28 cellular contexts compared by ENCODE assay signal in the genomic region with DNA sequence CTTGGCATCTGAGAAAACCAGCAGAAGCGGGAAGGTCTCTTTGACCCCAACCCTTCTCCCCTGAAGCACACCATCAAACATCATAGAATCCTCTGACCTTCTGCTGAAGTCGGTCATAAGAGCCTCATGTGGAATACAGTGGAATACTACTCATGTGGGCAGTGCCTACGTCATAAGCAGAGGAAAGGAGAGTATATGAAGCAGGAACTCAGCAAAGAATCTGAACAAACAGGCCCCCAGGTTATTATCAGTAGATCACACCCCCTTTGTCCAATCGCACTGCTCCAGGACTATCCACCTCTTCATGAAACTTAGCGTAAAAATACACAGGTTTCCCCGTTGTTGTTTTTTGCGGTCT.
"Had no signal": no experiment of that assay in that cellular context is flagged by ENCODE, and none has a peak within 500 bp of the region (broad histone marks: within the 10 kb centered on the region; RNA-seq: fewer than 3 reads in every experiment).

No MANE protein-coding gene starts in this region.

- DNase-seq: MM.1S, MV-4-11, NCI-H1092, NCI-H1105, NCI-H1417 treated with DMSO at 0.1 percent for 48 hours, NCI-H1436 treated with DMSO at 0.1 percent for 48 hours, NCI-H187, NCI-H1930, NCI-H2029 treated with DMSO at 0.1 percent for 48 hours, NCI-H2081 treated with DMSO at 0.1 percent for 48 hours, NCI-H2107, NCI-H2171, NCI-H226, NCI-H446 treated with DMSO at 0.1 percent for 48 hours, NCI-H510A, NCI-H524, NCI-H526, NCI-H748 treated with DMSO at 0.1 percent for 48 hours, NCI-H82, PC-9, SHP77, SIG-M5, SK-N-SH, SW 1271, T-helper 1 cell had no signal

- H3K4me2 ChIP-seq: PC-9, SK-N-SH had no signal

- H3K9me2 ChIP-seq: SK-N-SH had no signal

- H3K27ac ChIP-seq: PC-9, SJCRH30 had no signal

- H3K4me3 ChIP-seq: PC-9, SJCRH30 had no signal

- ATAC-seq: Panc1, Right ventricle myocardium inferior had no signal

- H3K9me3 ChIP-seq: SJCRH30, SK-N-SH had no signal

- H3K36me3 ChIP-seq: SJCRH30 had no signal

- H3K27me3 ChIP-seq: SJCRH30 had no signal

- H3K4me1 ChIP-seq: SJCRH30 had no signal
